In the genomic region with DNA sequence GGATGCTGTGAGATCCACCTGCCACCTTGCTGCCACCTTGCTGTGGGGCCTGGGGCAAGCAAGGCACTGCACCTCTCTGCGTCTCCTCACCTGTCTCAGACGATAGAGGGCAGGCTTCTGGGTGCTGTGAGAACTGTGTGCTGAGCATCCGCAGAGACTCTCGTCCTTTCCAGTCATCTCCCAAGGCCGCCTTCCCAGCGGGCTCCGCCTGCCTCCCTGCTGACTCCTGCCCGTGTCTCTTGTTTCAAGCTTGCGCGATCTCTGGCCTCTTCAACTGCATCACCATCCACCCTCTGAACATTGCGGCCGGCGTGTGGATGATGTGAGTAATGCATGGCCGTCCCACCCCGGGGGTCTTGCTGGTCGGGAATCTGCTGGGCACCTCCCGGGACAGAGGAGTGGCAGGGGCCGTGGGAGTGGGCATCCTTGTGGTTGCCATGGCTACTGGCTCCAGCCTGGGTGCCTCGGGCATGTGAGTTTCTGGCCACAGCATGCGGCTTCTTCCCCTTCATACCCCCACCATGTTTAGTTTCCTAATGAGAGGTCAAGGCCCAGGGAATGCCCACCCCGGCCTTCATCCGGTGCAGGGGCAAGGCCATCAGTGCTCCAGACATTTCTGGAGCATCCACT, we compare ENCODE assay signal across 11 cellular contexts. TPM values are rescaled to one million over a fixed set of nuclear protein-coding genes. Genes with fewer than 3 reads are reported as not detected.
DNase-seq lines count a peak whose midpoint lies in the region; ATAC-seq and TF ChIP-seq lines count a peak whose summit lies in the region.
"Had no signal": no experiment of that assay in that cellular context is flagged by ENCODE, and none has a peak within 500 bp of the region (broad histone marks: within the 10 kb centered on the region; RNA-seq: fewer than 3 reads in every experiment).

No MANE protein-coding gene starts in this region.

- H3K27ac ChIP-seq in lower lobe of right lung (peak overlapping the region; percentile 24), smooth muscle cell (ENCODE audit: low read depth) (no peak overlapping the region)
- H3K27ac ChIP-seq: heart right ventricle had no signal

- intact Hi-C loops in lower lobe of right lung (cut with DNase I) = no loop called here

- DNase-seq in G401 (ENCODE audit: low spot score) (peak; percentile 61), astrocyte of the spinal cord (ENCODE audit: low read depth, low spot score) (no peak), lower lobe of right lung (no peak), smooth muscle cell (lab: John Stamatoyannopoulos, UW; ENCODE audit: unreplicated experiment) (no peak), DMS114 treated with DMSO at 0.1 percent for 48 hours (lab: John Stamatoyannopoulos, UW; ENCODE audit: unreplicated experiment) (no peak), HK-2 (ENCODE audit: unreplicated experiment) (no peak)
- DNase-seq: activated CD8-positive, alpha-beta memory T cell treated with anti-CD3 and anti-CD28 coated beads, Interleukin-2, amount 50 U/mL, for 4 hours; effector memory CD8-positive, alpha-beta T cell; heart right ventricle had no signal

- no peak overlapping the region for H3K4me2 ChIP-seq in smooth muscle cell

- H3K79me2 ChIP-seq in smooth muscle cell (ENCODE audit: low read depth) = no peaks in the 10 kb centered on the region

- H3K4me3 ChIP-seq in astrocyte of the spinal cord (ENCODE audit: low read depth, low read length) (no peak overlapping the region), lower lobe of right lung (no peak overlapping the region), smooth muscle cell (no peak overlapping the region)
- H3K4me3 ChIP-seq: heart right ventricle had no signal

- 92% methylated on average over 21 of the region's 22 CpGs for WGBS in smooth muscle cell (ENCODE audit: low lambda C conversion rate)

- H3K4me1 ChIP-seq in lower lobe of right lung = peaks cover 35% of the 10 kb centered on the region
- H3K4me1 ChIP-seq in smooth muscle cell (ENCODE audit: low read depth) = peaks cover 12% of the 10 kb centered on the region

- no peaks in the 10 kb centered on the region for H3K9me3 ChIP-seq in lower lobe of right lung
- no peaks in the 10 kb centered on the region for H3K9me3 ChIP-seq in smooth muscle cell (replicated peaks; ENCODE audit: low read depth)
- H3K9me3 ChIP-seq: heart right ventricle had no signal

- H2AFZ ChIP-seq in smooth muscle cell (ENCODE audit: low read depth) = no peak overlapping the region

- in situ Hi-C loops in G401 (cut with HindIII; ENCODE audit: low sequenced_read_pairs) (no loop called here), astrocyte of the spinal cord (cut with HindIII; ENCODE audit: low sequenced_read_pairs) (no loop called here)

- H3K9ac ChIP-seq in smooth muscle cell (ENCODE audit: low read depth) = no peak overlapping the region

- H4K20me1 ChIP-seq in smooth muscle cell (ENCODE audit: low read depth) = peaks cover 35% of the 10 kb centered on the region

- no peaks in the 10 kb centered on the region for H3K27me3 ChIP-seq in lower lobe of right lung (ENCODE audit: low read depth)
- H3K27me3 ChIP-seq in smooth muscle cell (ENCODE audit: low read depth) = no peaks in the 10 kb centered on the region
- H3K27me3 ChIP-seq: heart right ventricle had no signal

- no peaks in the 10 kb centered on the region for H3F3A ChIP-seq in smooth muscle cell (ENCODE audit: low read depth)

- H3K36me3 ChIP-seq in lower lobe of right lung = peaks cover 20% of the 10 kb centered on the region
- H3K36me3 ChIP-seq in smooth muscle cell (ENCODE audit: low read depth) = no peaks in the 10 kb centered on the region

- peak; percentile 57 for TF ChIP-seq CTCF in LNCAP (IDR thresholded peaks at IDR 0.05)
- TF ChIP-seq CTCF in astrocyte of the spinal cord (IDR thresholded peaks at IDR 0.05; ENCODE audit: low read depth, low read length) = peak; percentile 4
- no peak for TF ChIP-seq CTCF in lower lobe of right lung (IDR thresholded peaks at IDR 0.05)
- TF ChIP-seq CTCF in smooth muscle cell (IDR thresholded peaks at IDR 0.05; ENCODE audit: borderline replicate concordance, insufficient read depth, poor library complexity, severe bottlenecking) = no peak

- ATAC-seq in lower lobe of right lung (no peak), HG02885 (IDR thresholded peaks at IDR 0.05; ENCODE audit: poor library complexity, unreplicated experiment) (no peak)
- ATAC-seq: effector memory CD8-positive, alpha-beta T cell; heart right ventricle had no signal

RNA-seq across cellular contexts. Expression of gene CACFD1, which starts 3.6 kb away (rescaled TPM):
- total RNA-seq in G401 (2014; rRNA removed; shearing (Covaris generic)) = 23.2 and 26.1 TPM in 2 replicates
- total RNA-seq in lower lobe of right lung (34.3 TPM), smooth muscle cell (5.8 and 8.9 TPM in 2 replicates)
- 22.8 and 27.1 TPM in 2 replicates for polyA plus RNA-seq in smooth muscle cell

RNA-seq across cellular contexts. Expression of gene SLC2A6, which starts 15.6 kb away (rescaled TPM):
- 5.5 and 6.8 TPM in 2 replicates for total RNA-seq in G401 (2014; rRNA removed; shearing (Covaris generic))
- total RNA-seq in lower lobe of right lung = 10.5 TPM
- total RNA-seq in smooth muscle cell = 12.7 and 13.8 TPM in 2 replicates
- 21.0 and 28.3 TPM in 2 replicates for polyA plus RNA-seq in smooth muscle cell

RNA-seq across cellular contexts. Expression of gene ADAMTS13, which starts 41.2 kb away (rescaled TPM):
- total RNA-seq in G401 (2014; rRNA removed; shearing (Covaris generic)) = 1.4 and 2.3 TPM in 2 replicates
- total RNA-seq in lower lobe of right lung (1.9 TPM), smooth muscle cell (1.4 and 3.1 TPM in 2 replicates)
- polyA plus RNA-seq in smooth muscle cell = 3.7 and 6.8 TPM in 2 replicates

RNA-seq across cellular contexts. Expression of gene REXO4, which starts 45.5 kb away (rescaled TPM):
- total RNA-seq in G401 (2014; rRNA removed; shearing (Covaris generic)) = 25.0 and 38.8 TPM in 2 replicates
- total RNA-seq in lower lobe of right lung (20.9 TPM), smooth muscle cell (11.5 and 12.9 TPM in 2 replicates)
- polyA plus RNA-seq in smooth muscle cell = 18.5 and 21.6 TPM in 2 replicates

Comparison
In these comparisons a context has a peak if more than half of its experiments do, and no peak if none do; other contexts are left out.
1. CTCF ChIP-seq: peak in LNCAP (single experiment) and astrocyte of the spinal cord (single experiment); none in lower lobe of right lung (single experiment) and smooth muscle cell (single experiment).